14 cellular contexts compared by ENCODE assay signal in the genomic region with DNA sequence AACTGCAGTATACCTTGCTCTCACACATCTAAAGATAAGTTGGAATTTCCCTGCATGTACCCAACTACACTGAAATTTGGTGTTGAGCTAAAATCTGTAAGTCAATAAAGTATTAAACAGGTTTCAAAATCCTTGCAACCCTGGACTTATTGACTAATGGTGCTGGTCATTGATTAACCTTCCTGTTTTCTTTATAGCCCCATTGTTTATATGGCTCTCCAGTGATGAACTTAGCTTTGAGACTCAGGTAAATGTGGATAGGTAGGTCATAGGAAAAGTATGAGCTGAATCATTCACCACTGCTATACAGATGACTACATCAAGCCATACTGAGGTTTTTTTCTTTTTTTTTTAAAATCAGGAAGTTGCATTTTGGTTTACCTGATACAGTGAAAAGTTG.
"Had no signal": no experiment of that assay in that cellular context is flagged by ENCODE, and none has a peak within 500 bp of the region (broad histone marks: within the 10 kb centered on the region; RNA-seq: fewer than 3 reads in every experiment).

No MANE protein-coding gene starts in this region.

- H3K27me3 ChIP-seq: esophagus muscularis mucosa, ovary, tibial nerve had no signal

- H3K9me3 ChIP-seq: esophagus muscularis mucosa, left ventricle myocardium inferior, ovary, tibial nerve had no signal

- FAIRE-seq: small intestine had no signal

- H3K27ac ChIP-seq: esophagus muscularis mucosa, left ventricle myocardium inferior, ovary, tibial nerve had no signal

- DNase-seq: activated CD4-positive, alpha-beta T cell treated with anti-CD3 and anti-CD28 coated beads, Interleukin-2, amount 50 U/mL, for 4 hours; activated effector memory CD4-positive, alpha-beta T cell treated with anti-CD3 and anti-CD28 coated beads, Interleukin-2, amount 50 U/mL, for 16 hours; activated T-cell treated with anti-CD3 and anti-CD28 coated beads, Interleukin-2, amount 50 U/mL, for 24 hours; amygdala; endodermal cell; left ventricle myocardium inferior; nephron progenitor cell; ovary; retina; small intestine had no signal

- H3K4me3 ChIP-seq: esophagus muscularis mucosa, left ventricle myocardium inferior, ovary, tibial nerve had no signal

- ATAC-seq: activated CD4-positive, CD25-positive, alpha-beta regulatory T cell treated with anti-CD3 and anti-CD28 coated beads, Interleukin-2, amount 50 U/mL, for 24 hours; activated naive CD4-positive, alpha-beta T cell treated with anti-CD3 and anti-CD28 coated beads, Interleukin-2, amount 50 U/mL, for 72 hours had no signal

- H3K4me1 ChIP-seq: esophagus muscularis mucosa, left ventricle myocardium inferior, tibial nerve had no signal

- H3K36me3 ChIP-seq: esophagus muscularis mucosa, left ventricle myocardium inferior, ovary, tibial nerve had no signal
